In the genomic region with DNA sequence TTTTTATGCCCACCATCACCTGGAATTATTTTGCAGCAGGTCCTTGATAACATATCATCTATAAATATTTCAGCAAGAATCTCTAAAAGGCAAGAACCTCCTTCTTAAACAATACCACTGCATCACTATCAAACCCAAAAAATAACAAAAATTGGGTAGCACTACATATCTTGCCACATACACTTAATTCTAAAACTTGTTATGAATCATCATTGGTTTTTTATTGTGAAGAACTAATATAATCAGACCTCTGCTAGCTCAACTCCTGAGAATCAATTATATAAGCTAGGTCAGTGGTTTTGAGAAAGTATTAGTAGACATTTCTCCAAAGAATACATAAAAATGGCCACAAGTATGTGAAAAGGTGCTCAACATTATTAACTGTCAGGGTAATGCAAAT, we compare ENCODE assay signal across 11 cellular contexts.
"Had no signal": no experiment of that assay in that cellular context is flagged by ENCODE, and none has a peak within 500 bp of the region (broad histone marks: within the 10 kb centered on the region; RNA-seq: fewer than 3 reads in every experiment).

No MANE protein-coding gene starts in this region.

- H3K4me1 Mint-ChIP-seq: nephron progenitor cell had no signal

- H3K36me3 ChIP-seq: ascending aorta had no signal

- H3K27ac ChIP-seq: ascending aorta, foreskin keratinocyte, psoas muscle, sigmoid colon, testis had no signal

- H3K4me1 ChIP-seq: ascending aorta, foreskin keratinocyte, psoas muscle, testis had no signal

- ATAC-seq: foreskin keratinocyte, psoas muscle had no signal

- H3K27ac Mint-ChIP-seq: nephron progenitor cell had no signal

- H3K4me3 Mint-ChIP-seq: activated T-cell treated with anti-CD3 and anti-CD28 coated beads, Interleukin-2, amount 50 U/mL, for 4 hours; nephron progenitor cell had no signal

- H3K4me3 ChIP-seq: ascending aorta, psoas muscle, sigmoid colon, testis had no signal

- H3K9me3 ChIP-seq: psoas muscle, sigmoid colon, testis had no signal

- H3K27me3 ChIP-seq: ascending aorta, foreskin keratinocyte, sigmoid colon, testis had no signal

- DNase-seq: activated T-cell treated with anti-CD3 and anti-CD28 coated beads, Interleukin-2, amount 50 U/mL, for 4 hours; foreskin keratinocyte; head of caudate nucleus; nephron progenitor cell; psoas muscle; SIG-M5; sigmoid colon; stimulated activated CD4-positive, alpha-beta T cell treated with anti-CD3 and anti-CD28 coated beads, Interleukin-2, amount 100 ng/mL, for 24 hours; stimulated activated naive CD4-positive, alpha-beta T cell treated with Interleukin-2 at 50 U/mL for 16 hours; testis had no signal
